Comparison of ENCODE assay signal across 14 cellular contexts in the genomic region with DNA sequence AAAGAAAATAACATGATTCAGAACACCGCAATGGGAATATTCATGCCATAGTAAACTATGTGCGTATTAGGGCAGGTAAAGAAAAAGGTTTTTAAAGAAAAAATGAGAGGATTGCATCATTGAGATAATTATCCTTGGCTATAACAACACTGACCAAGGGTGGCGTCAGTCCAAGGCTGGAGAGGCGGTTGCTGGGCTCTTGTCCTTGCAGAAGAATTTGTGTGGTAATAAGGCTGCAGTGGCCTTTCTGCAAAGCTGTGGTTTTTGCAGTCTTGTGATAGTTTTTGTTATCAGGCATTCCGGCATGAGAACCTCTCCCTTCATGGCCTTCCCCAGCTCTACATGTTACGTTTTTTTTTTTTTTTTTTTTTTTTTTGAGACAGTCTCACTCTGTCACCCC. TPM values are rescaled to one million over a fixed set of nuclear protein-coding genes. Genes with fewer than 3 reads are reported as not detected.
A peak's percentile ranks its signal among the peaks of the same experiment; 100 is the strongest.
DNase-seq lines count a peak whose midpoint lies in the region; ATAC-seq, FAIRE-seq and TF ChIP-seq lines count a peak whose summit lies in the region.
"Had no signal": no experiment of that assay in that cellular context is flagged by ENCODE, and none has a peak within 500 bp of the region (broad histone marks: within the 10 kb centered on the region; RNA-seq: fewer than 3 reads in every experiment).

No MANE protein-coding gene starts in this region.

- H2AK9ac ChIP-seq in IMR-90 (replicated peaks; ENCODE audit: low read depth, low read length, poor library complexity), result no peak overlapping the region

- H3K36me3 ChIP-seq in IMR-90 (ENCODE audit: control insufficient read depth, insufficient read depth, low read length) (peaks cover 25% of the 10 kb centered on the region), lower lobe of right lung (peaks cover 31% of the 10 kb centered on the region), Peyer's patch (peaks cover 0 to 31% (median 0%) of the 10 kb centered on the region in 3 donors)

- H3K4me1 ChIP-seq in IMR-90 (ENCODE audit: control insufficient read depth, insufficient read depth, low read length) (0 out of 2 replicates have a peak, but pooled peaks cover 1% of the 10 kb centered on the region), lower lobe of right lung (no peaks in the 10 kb centered on the region), Peyer's patch (no peaks in the 10 kb centered on the region)
- H3K4me1 ChIP-seq: gastroesophageal sphincter had no signal

- no peak overlapping the region for H2AFZ ChIP-seq in IMR-90 (replicated peaks; ENCODE audit: low read length, poor library complexity)
- H2AFZ ChIP-seq: PC-9 had no signal

- POLR2A ChIA-PET in IMR-90 (lab: Charles Lee; ENCODE audit: unreplicated experiment), result interaction anchor here (0.6 kb wide), 1 partner anchor 204 kb away, joined by 3 read pairs; no protein-coding TSS in a partner anchor

- H3K27me3 ChIP-seq in IMR-90 (ENCODE audit: control insufficient read depth, insufficient read depth, low read length) (no peaks in the 10 kb centered on the region), lower lobe of right lung (ENCODE audit: low read depth) (no peaks in the 10 kb centered on the region), Peyer's patch (no peaks in the 10 kb centered on the region)
- H3K27me3 ChIP-seq: gastroesophageal sphincter had no signal

- intact Hi-C loops in IMR-90 (cut with micrococcal nuclease), result no loop called here
- intact Hi-C loops in lower lobe of right lung (cut with DNase I), result no loop called here

- peak; percentile 54 for ATAC-seq in IMR-90 (ENCODE audit: low read depth)
- ATAC-seq in lower lobe of right lung, result peak; percentile 66 to 71
- ATAC-seq: gastroesophageal sphincter had no signal

- H3K79me1 ChIP-seq in IMR-90 (ENCODE audit: low read depth in 1 of 2, low read length in 2 of 2), result peaks cover 4 to 35% of the 10 kb centered on the region in 2 experiments

- no peak overlapping the region for H4K91ac ChIP-seq in IMR-90 (ENCODE audit: insufficient read depth, low read depth, low read length)

- no TSS peak for BruUV-seq in IMR-90 (replicated peaks; lab: Mats Ljungman, UMichigan)

- H3K18ac ChIP-seq in IMR-90 (ENCODE audit: low read depth, low read length), result no peak overlapping the region

- no peak overlapping the region for H2BK20ac ChIP-seq in IMR-90 (ENCODE audit: low read depth, low read length)

- H2BK15ac ChIP-seq in IMR-90 (ENCODE audit: low read depth, low read length), result no peak overlapping the region

- H3K9me3 ChIP-seq in IMR-90 (ENCODE audit: control insufficient read depth, insufficient read depth, low read length), result no peaks in the 10 kb centered on the region
- no peaks in the 10 kb centered on the region for H3K9me3 ChIP-seq in lower lobe of right lung
- H3K9me3 ChIP-seq in Peyer's patch, result no peaks in the 10 kb centered on the region
- H3K9me3 ChIP-seq: gastroesophageal sphincter had no signal

- FAIRE-seq in GM12892 (lab: Jason Lieb, UNC), result no peak
- FAIRE-seq: bronchial epithelial cell had no signal

- CTCF ChIA-PET in IMR-90 (lab: Yijun Ruan, JAX), result interaction anchor here (0.6 to 0.9 kb wide), 3 partner anchors 11 to 202 kb away, joined by 3 read pairs; no protein-coding TSS in a partner anchor

- peaks cover 22% of the 10 kb centered on the region for H3K9me1 ChIP-seq in IMR-90 (ENCODE audit: insufficient read depth, low read length)

- DNase-seq in AG09309 (ENCODE audit: low read depth) (peak; percentile 57), IMR-90 (peak; percentile 70), choroid plexus epithelial cell (ENCODE audit: low read depth) (peak; percentile 93), lower lobe of right lung (peak; percentile 75), Peyer's patch (no peak), HCEC 1CT (no peak), GM12892 (ENCODE audit: insufficient read length) (no peak)
- no peak for DNase-seq in stimulated activated CD4-positive, alpha-beta T cell treated with anti-CD3 and anti-CD28 coated beads, Interleukin-4, amount 100 ng/mL, for 24 hours
- DNase-seq: activated T-cell treated with anti-CD3 and anti-CD28 coated beads, Interleukin-2, amount 50 U/mL, for 48 hours; CD4-positive, CD25-positive, alpha-beta regulatory T cell; PC-9; WERI-Rb-1 had no signal

- H4K8ac ChIP-seq in IMR-90 (ENCODE audit: low read depth in 2 of 2, low read length in 2 of 2), result no peak overlapping the region

- no peak overlapping the region for H2AK5ac ChIP-seq in IMR-90 (ENCODE audit: low read depth, low read length)

- no peak overlapping the region for H3K9ac ChIP-seq in IMR-90 (ENCODE audit: low read depth, low read length)

- no peak for TF ChIP-seq CTCF in AG09309 (IDR thresholded peaks at IDR 0.05; ENCODE audit: control insufficient read depth, insufficient read depth, low read depth, low read length, missing control alignments)
- TF ChIP-seq CTCF in IMR-90 (conservative IDR thresholded peaks at IDR 0.05; ENCODE audit: low read depth, low read length), result no peak
- peak; percentile 28 for TF ChIP-seq CTCF in choroid plexus epithelial cell (conservative IDR thresholded peaks at IDR 0.05; ENCODE audit: low read depth, low read length)
- no peak for TF ChIP-seq CTCF in lower lobe of right lung (IDR thresholded peaks at IDR 0.05)
- TF ChIP-seq CTCF in Peyer's patch (IDR thresholded peaks at IDR 0.05), result no peak

- H3K14ac ChIP-seq in IMR-90 (replicated peaks; ENCODE audit: low read depth, low read length), result no peak overlapping the region

- H3K4ac ChIP-seq in IMR-90 (ENCODE audit: low read depth, low read length), result no peak overlapping the region

- no peak overlapping the region for H2BK5ac ChIP-seq in IMR-90 (ENCODE audit: low read depth, low read length, poor library complexity, severe bottlenecking)

- in situ Hi-C loops in IMR-90 (cut with MboI; ENCODE audit: low sequenced_read_pairs), result no loop called here

- dilution Hi-C loops in IMR-90 (cut with HindIII; ENCODE audit: low sequenced_read_pairs, unreplicated experiment), result no loop called here

- TF ChIP-seq POLR2A in IMR-90 (IDR thresholded peaks at IDR 0.05; ENCODE audit: low read depth, low read length), result no peak
- TF ChIP-seq POLR2A in Peyer's patch (IDR thresholded peaks at IDR 0.05), result no peak
- TF ChIP-seq POLR2A in GM12892 (IDR thresholded peaks at IDR 0.05; ENCODE audit: low read depth, low read length), result no peak

- no peak overlapping the region for H3K4me2 ChIP-seq in IMR-90 (ENCODE audit: low read depth, low read length)
- H3K4me2 ChIP-seq: PC-9 had no signal

- H2BK120ac ChIP-seq in IMR-90 (ENCODE audit: low read depth, low read length), result no peak overlapping the region

- H4K5ac ChIP-seq in IMR-90 (ENCODE audit: low read depth, low read length), result no peak overlapping the region

- H3K56ac ChIP-seq in IMR-90 (ENCODE audit: extremely low read depth, insufficient read depth, low read length), result no peak overlapping the region

- H4K20me1 ChIP-seq in IMR-90 (ENCODE audit: insufficient read depth, low read length), result no peaks in the 10 kb centered on the region

- 100% methylated on average over 1 of the region's 6 CpGs; no CpG with 5 or more reads in 1 of the 2 experiments for WGBS in IMR-90 (ENCODE audit: extremely low coverage in 2 of 2, insufficient read length in 1 of 2), 2 experiments

- TF ChIP-seq RAD21 in IMR-90 (IDR thresholded peaks at IDR 0.05; ENCODE audit: low read length), result no peak

- H3K4me3 ChIP-seq in AG09309 (ENCODE audit: control insufficient read depth, low read depth, low read length), result no peak overlapping the region
- no peak overlapping the region for H3K4me3 ChIP-seq in IMR-90 (ENCODE audit: insufficient read depth, low read depth, low read length)
- H3K4me3 ChIP-seq in choroid plexus epithelial cell (ENCODE audit: low read depth, low read length), result no peak overlapping the region
- H3K4me3 ChIP-seq in lower lobe of right lung, result no peak overlapping the region
- no peak overlapping the region for H3K4me3 ChIP-seq in Peyer's patch
- H3K4me3 ChIP-seq: gastroesophageal sphincter, PC-9 had no signal

- no peak overlapping the region for H3K27ac ChIP-seq in IMR-90 (ENCODE audit: insufficient read depth, low read length)
- H3K27ac ChIP-seq in lower lobe of right lung, result no peak overlapping the region
- H3K27ac ChIP-seq in Peyer's patch, result no peak overlapping the region
- H3K27ac ChIP-seq: gastroesophageal sphincter, PC-9, WERI-Rb-1 had no signal

- H3K23ac ChIP-seq in IMR-90 (ENCODE audit: low read depth, low read length), result no peak overlapping the region

TF ChIP-seq in IMR-90, 13 proteins besides CTCF, POLR2A, EP300 and RAD21:
- TF ChIP-seq CEBPB (IDR thresholded peaks at IDR 0.05; ENCODE audit: low read depth, low read length), result peak; percentile 79
- TF ChIP-seq MXI1 (IDR thresholded peaks at IDR 0.05; ENCODE audit: borderline replicate concordance, low read depth, low read length), result no peak

RNA-seq across cellular contexts. Expression of gene BOD1, which starts 14.0 kb away (rescaled TPM):
- 71.7 and 74.7 TPM in 2 replicates for total RNA-seq in IMR-90 (2012; rRNA removed)
- polyA plus RNA-seq in IMR-90 (2012; rRNA removed), result 48.5 and 57.9 TPM in 2 replicates
- 24.1 and 26.3 TPM in 2 replicates for polyA plus RNA-seq in IMR-90 (2012; cell fraction: cytosol; rRNA removed)
- polyA plus RNA-seq in IMR-90 (2012; cell fraction: nucleus; rRNA removed; ENCODE audit: low replicate concordance), result 36.9 and 116 TPM in 2 replicates
- 35.0 TPM for total RNA-seq in lower lobe of right lung
- total RNA-seq in Peyer's patch, result 10 to 100 TPM; 21.0 to 57.8 (median 27.3) TPM
- polyA plus RNA-seq in GM12892 (2012; ENCODE audit: missing spikeins), result 29.5 TPM

Comparison
In these comparisons a context has a peak if more than half of its experiments do, and no peak if none do; other contexts are left out.
1. DNase-seq: peak in AG09309 (single experiment), IMR-90 (single experiment), choroid plexus epithelial cell (single experiment) and lower lobe of right lung (single experiment); none in Peyer's patch (0 of 3), HCEC 1CT (single experiment), stimulated activated CD4-positive, alpha-beta T cell treated with anti-CD3 and anti-CD28 coated beads, Interleukin-4, amount 100 ng/mL, for 24 hours (single experiment) and GM12892 (single experiment).